ENCODE assay signal across 8 cellular contexts in genomic region chr5:163505049-163505474, GRCh38. TPM values are rescaled to one million over a fixed set of nuclear protein-coding genes. Genes with fewer than 3 reads are reported as not detected.
A peak's percentile ranks its signal among the peaks of the same experiment; 100 is the strongest.
DNase-seq lines count a peak whose midpoint lies in the region; ATAC-seq and TF ChIP-seq lines count a peak whose summit lies in the region.

No MANE protein-coding gene starts in this region.

- peak overlapping the region; percentile 94 for H3K4me2 ChIP-seq in smooth muscle cell

- peaks cover 29% of the 10 kb centered on the region for H3F3A ChIP-seq in smooth muscle cell (ENCODE audit: low read depth)

- ATAC-seq in activated CD4-positive, CD25-positive, alpha-beta regulatory T cell treated with anti-CD3 and anti-CD28 coated beads, Interleukin-2, amount 50 U/mL, for 24 hours, result peak; percentile 0
- ATAC-seq in HG02973 (IDR thresholded peaks at IDR 0.05; ENCODE audit: unreplicated experiment), result no peak

- peak overlapping the region; percentile 91 for H3K27ac ChIP-seq in WERI-Rb-1
- H3K27ac ChIP-seq in left ventricle myocardium inferior (replicated peaks), result peak overlapping the region; percentile 99
- H3K27ac ChIP-seq in smooth muscle cell (ENCODE audit: low read depth), result peak overlapping the region; percentile 94

- no peaks in the 10 kb centered on the region for H3K9me3 ChIP-seq in WERI-Rb-1 (ENCODE audit: severe bottlenecking)
- no peaks in the 10 kb centered on the region for H3K9me3 ChIP-seq in left ventricle myocardium inferior (replicated peaks)
- no peaks in the 10 kb centered on the region for H3K9me3 ChIP-seq in smooth muscle cell (replicated peaks; ENCODE audit: low read depth)

- no peak for TF ChIP-seq CTCF in WERI-Rb-1 (IDR thresholded peaks at IDR 0.05; ENCODE audit: low read depth, low read length)
- no peak for TF ChIP-seq CTCF in left ventricle myocardium inferior (IDR thresholded peaks at IDR 0.05; ENCODE audit: borderline replicate concordance)
- no peak for TF ChIP-seq CTCF in smooth muscle cell (IDR thresholded peaks at IDR 0.05; ENCODE audit: borderline replicate concordance, insufficient read depth, poor library complexity, severe bottlenecking)

- H4K20me1 ChIP-seq in smooth muscle cell (ENCODE audit: low read depth), result peaks cover 41% of the 10 kb centered on the region

- H3K9ac ChIP-seq in smooth muscle cell (ENCODE audit: low read depth), result peak overlapping the region; percentile 93

- intact Hi-C loops in left ventricle myocardium inferior (cut with micrococcal nuclease), result no loop called here

- no peak for DNase-seq in activated CD4-positive, CD25-positive, alpha-beta regulatory T cell (lab: John Stamatoyannopoulos, UW)
- DNase-seq in WERI-Rb-1 (no peak), left ventricle myocardium inferior (no peak), smooth muscle cell (lab: John Stamatoyannopoulos, UW; ENCODE audit: unreplicated experiment) (no peak), COLO829 (ENCODE audit: low spot score) (no peak), NCI-H446 (lab: John Stamatoyannopoulos, UW) (no peak)

- H3K79me2 ChIP-seq in smooth muscle cell (ENCODE audit: low read depth), result peaks cover 41% of the 10 kb centered on the region

- H3K36me3 ChIP-seq in WERI-Rb-1 (peaks cover 3% of the 10 kb centered on the region; the same call in 1 of the 2 replicates), left ventricle myocardium inferior (no peaks in the 10 kb centered on the region), smooth muscle cell (ENCODE audit: low read depth) (no peaks in the 10 kb centered on the region)

- WGBS in smooth muscle cell (ENCODE audit: low lambda C conversion rate), result 1% methylated on average over 12 of the region's 12 CpGs

- H3K4me1 ChIP-seq in left ventricle myocardium inferior (peaks cover 77% of the 10 kb centered on the region), smooth muscle cell (ENCODE audit: low read depth) (peaks cover 54% of the 10 kb centered on the region)

- H3K4me3 ChIP-seq in WERI-Rb-1 (ENCODE audit: low read depth, low read length), result peak overlapping the region; percentile 86
- peak overlapping the region; percentile 90 for H3K4me3 ChIP-seq in left ventricle myocardium inferior
- peak overlapping the region; percentile 74 for H3K4me3 ChIP-seq in smooth muscle cell

- H3K27me3 ChIP-seq in WERI-Rb-1 (ENCODE audit: insufficient read depth, low read depth, severe bottlenecking) (no peaks in the 10 kb centered on the region), left ventricle myocardium inferior (ENCODE audit: low read depth) (no peaks in the 10 kb centered on the region), smooth muscle cell (ENCODE audit: low read depth) (no peaks in the 10 kb centered on the region)

- peak overlapping the region; percentile 93 for H2AFZ ChIP-seq in smooth muscle cell (ENCODE audit: low read depth)

RNA-seq across cellular contexts. Expression of gene MAT2B, which starts 0.4 kb away (rescaled TPM):
- total RNA-seq in left ventricle myocardium inferior (69.2 TPM), smooth muscle cell (63.2 and 64.8 TPM in 2 replicates)
- polyA plus RNA-seq in smooth muscle cell, result 41.0 and 43.3 TPM in 2 replicates

RNA-seq across cellular contexts. Expression of gene HMMR, which starts 44.6 kb away (rescaled TPM):
- total RNA-seq in left ventricle myocardium inferior, result 0.91 TPM
- total RNA-seq in smooth muscle cell, result 6.4 and 10.4 TPM in 2 replicates
- 5.3 and 6.1 TPM in 2 replicates for polyA plus RNA-seq in smooth muscle cell

RNA-seq across cellular contexts. Expression of gene NUDCD2, which starts 45.2 kb away (rescaled TPM):
- 13.0 TPM for total RNA-seq in left ventricle myocardium inferior
- total RNA-seq in smooth muscle cell, result 6.4 and 7.7 TPM in 2 replicates
- polyA plus RNA-seq in smooth muscle cell, result 31.7 and 33.7 TPM in 2 replicates
